ENCODE assay signal across 8 cellular contexts in genomic region chrX:154017766-154018517, GRCh38. TPM values are rescaled to one million over a fixed set of nuclear protein-coding genes. Genes with fewer than 3 reads are reported as not detected.
DNase-seq lines count a peak whose midpoint lies in the region; ATAC-seq and TF ChIP-seq lines count a peak whose summit lies in the region.
"Had no signal": no experiment of that assay in that cellular context is flagged by ENCODE, and none has a peak within 500 bp of the region (broad histone marks: within the 10 kb centered on the region; RNA-seq: fewer than 3 reads in every experiment).

No MANE protein-coding gene starts in this region.

- CTCF ChIA-PET in OCI-LY7 (lab: Charles Lee; ENCODE audit: unreplicated experiment) = no interaction called here

- peaks cover 16% of the 10 kb centered on the region for H3K4me1 Mint-ChIP-seq in endodermal cell

- peaks cover 3% of the 10 kb centered on the region for H3K27me3 Mint-ChIP-seq in endodermal cell (ENCODE audit: insufficient read depth)

- no peak overlapping the region for H3K27ac Mint-ChIP-seq in endodermal cell

- peaks cover 13% of the 10 kb centered on the region for H3K36me3 Mint-ChIP-seq in endodermal cell (ENCODE audit: low read depth)

- no peaks in the 10 kb centered on the region for H4K20me1 ChIP-seq in OCI-LY7 (ENCODE audit: insufficient read depth, low read length)

- H3K9me2 ChIP-seq in OCI-LY7 (ENCODE audit: insufficient read depth, low read length) = no peaks in the 10 kb centered on the region; the same call in 1 of the 2 replicates

- no peak for ATAC-seq in GM19328 (IDR thresholded peaks at IDR 0.05; ENCODE audit: unreplicated experiment)

- H3K4me1 ChIP-seq in OCI-LY7 (ENCODE audit: insufficient read depth, low read length, poor library complexity, severe bottlenecking) (peaks cover 27% of the 10 kb centered on the region), endodermal cell (ENCODE audit: control insufficient read depth, insufficient read depth, low read length) (no peaks in the 10 kb centered on the region)

- no peak overlapping the region for H3K9ac ChIP-seq in endodermal cell (ENCODE audit: extremely low read depth, low read length, poor library complexity, severe bottlenecking)

- H3K79me2 ChIP-seq in OCI-LY7 (ENCODE audit: insufficient read depth, low read depth, low read length) = peaks cover 6% of the 10 kb centered on the region; the same call in 1 of the 2 replicates

- 96 to 100% methylated on average over 1 to 25 of the region's 26 CpGs for WGBS in endodermal cell (ENCODE audit: insufficient coverage in 1 of 2, insufficient read length in 1 of 2), 2 experiments

- H3K4me2 ChIP-seq in OCI-LY7 (ENCODE audit: low read length) = peak overlapping the region; percentile 89

- H3K27ac ChIP-seq in OCI-LY7 (ENCODE audit: low read depth, low read length, poor library complexity, severe bottlenecking) (peak overlapping the region; percentile 69), endodermal cell (ENCODE audit: low read depth, low read length) (no peak overlapping the region)

- TF ChIP-seq CTCF in GM12864 (IDR thresholded peaks at IDR 0.05; ENCODE audit: low read depth, low read length, missing control alignments) (no peak), OCI-LY7 (conservative IDR thresholded peaks at IDR 0.05; ENCODE audit: low read length) (no peak), endodermal cell (conservative IDR thresholded peaks at IDR 0.05) (no peak)

- H3K9me3 ChIP-seq in OCI-LY7 (ENCODE audit: low read length) = no peaks in the 10 kb centered on the region
- no peaks in the 10 kb centered on the region for H3K9me3 ChIP-seq in endodermal cell (ENCODE audit: control insufficient read depth, low read length)

- POLR2A ChIA-PET in OCI-LY7 (lab: Charles Lee) = interaction anchor here (0.6 to 1.0 kb wide), 3 partner anchors 13 to 49 kb away, joined by 3 to 4 read pairs (median 3); no protein-coding TSS in a partner anchor

- peaks cover 65% of the 10 kb centered on the region for H3K9me3 Mint-ChIP-seq in endodermal cell

- H3K4me3 Mint-ChIP-seq in endodermal cell = peak overlapping the region; percentile 64

- no peak overlapping the region for H2AFZ ChIP-seq in OCI-LY7 (ENCODE audit: low read length)

- no TSS peak for BruUV-seq in OCI-LY7 (replicated peaks; lab: Mats Ljungman, UMichigan)

- intact Hi-C loops in OCI-LY7 (cut with micrococcal nuclease; ENCODE audit: unreplicated experiment) = no loop called here

- no peaks in the 10 kb centered on the region for H3K27me3 ChIP-seq in endodermal cell (ENCODE audit: control insufficient read depth, insufficient read depth, low read length, poor library complexity, severe bottlenecking)

- peak overlapping the region; percentile 83 for H3K4me3 ChIP-seq in GM12864 (ENCODE audit: low read depth, low read length)
- peak overlapping the region; percentile 97 for H3K4me3 ChIP-seq in OCI-LY7 (ENCODE audit: low read depth, low read length, poor library complexity, severe bottlenecking)
- H3K4me3 ChIP-seq in endodermal cell (ENCODE audit: low read length) = no peak overlapping the region
- peak overlapping the region; percentile 57 for H3K4me3 ChIP-seq in skeletal muscle cell (ENCODE audit: low read depth, low read length)

- peaks cover 46% of the 10 kb centered on the region for H3K36me3 ChIP-seq in OCI-LY7 (ENCODE audit: insufficient read depth, low read length)
- no peaks in the 10 kb centered on the region for H3K36me3 ChIP-seq in endodermal cell (ENCODE audit: control insufficient read depth, insufficient read depth, low read length)

- no peak for DNase-seq in GM12864 (ENCODE audit: low read depth)
- no peak for DNase-seq in OCI-LY7 (ENCODE audit: low spot score)
- no peak for DNase-seq in endodermal cell
- no peak for DNase-seq in skeletal muscle cell (ENCODE audit: low read depth)
- DNase-seq in activated CD4-positive, CD25-positive, alpha-beta regulatory T cell (lab: John Stamatoyannopoulos, UW) = no peak
- no peak for DNase-seq in glomerular visceral epithelial cell (ENCODE audit: extremely low spot score)
- DNase-seq: SIG-M5 had no signal

RNA-seq across cellular contexts. Expression of gene IRAK1, which starts 1.8 kb away (rescaled TPM):
- 56.8 and 75.5 TPM in 2 replicates for total RNA-seq in OCI-LY7 (2014; rRNA removed; shearing (Covaris generic))
- 119 and 136 TPM in 2 replicates for total RNA-seq in OCI-LY7 (2022)
- total RNA-seq in endodermal cell = 10 to 100 TPM; 61.1 to 73.9 TPM
- 41.3 TPM for polyA plus RNA-seq in endodermal cell (2013, experiment 1 of 2)
- polyA plus RNA-seq in endodermal cell (2013, experiment 2 of 2) = 36.5 TPM

RNA-seq across cellular contexts. Expression of gene TMEM187, which starts 45.4 kb away (rescaled TPM):
- 0.85 and 1.4 TPM in 2 replicates for total RNA-seq in OCI-LY7 (2014; rRNA removed; shearing (Covaris generic))
- total RNA-seq in OCI-LY7 (2022) (3.2 and 4.5 TPM in 2 replicates), endodermal cell (1 to 10 TPM; 4.8 to 8.1 TPM)
- polyA plus RNA-seq in endodermal cell (2013, experiment 1 of 2) = 4.8 TPM
- polyA plus RNA-seq in endodermal cell (2013, experiment 2 of 2) = 5.3 TPM

RNA-seq across cellular contexts. Expression of gene HCFC1, which starts 46.3 kb away (rescaled TPM):
- total RNA-seq in OCI-LY7 (2014; rRNA removed; shearing (Covaris generic)) = 51.9 and 64.2 TPM in 2 replicates
- total RNA-seq in OCI-LY7 (2022) (134 TPM in 2 replicates), endodermal cell (100 to 1,000 TPM in 1 of 2 donors, 10 to 100 TPM in 1; 93.4 to 112 TPM)
- polyA plus RNA-seq in endodermal cell (2013, experiment 1 of 2) = 60.4 TPM
- 63.4 TPM for polyA plus RNA-seq in endodermal cell (2013, experiment 2 of 2)
